Comparison of ENCODE assay signal across 18 cellular contexts in genomic region chr2:30172622-30173021, GRCh38. TPM values are rescaled to one million over a fixed set of nuclear protein-coding genes. Genes with fewer than 3 reads are reported as not detected.
DNase-seq lines count a peak whose midpoint lies in the region; ATAC-seq and TF ChIP-seq lines count a peak whose summit lies in the region.
"Had no signal": no experiment of that assay in that cellular context is flagged by ENCODE, and none has a peak within 500 bp of the region (broad histone marks: within the 10 kb centered on the region; RNA-seq: fewer than 3 reads in every experiment).

No MANE protein-coding gene starts in this region.

- no peak for DNase-seq in activated CD8-positive, alpha-beta T cell treated with anti-CD3 and anti-CD28 coated beads for 36 hours
- no peak for DNase-seq in activated CD8-positive, alpha-beta T cell treated with anti-CD3 and anti-CD28 coated beads, Interleukin-2, amount 10 ng/mL, durations not matched to agents 7 days and 5 days
- DNase-seq in effector memory CD8-positive, alpha-beta T cell = no peak
- DNase-seq in natural killer cell (no peak), foreskin fibroblast (no peak)
- DNase-seq in activated naive CD4-positive, alpha-beta T cell treated with anti-CD3 and anti-CD28 coated beads, Interleukin-2, amount 50 U/mL, for 16 hours = no peak
- DNase-seq: CD8-positive, alpha-beta memory T cell; COR-L47; DMS 273 treated with DMSO at 0.1 percent for 48 hours; DND-41; GOT3; H7; HFFc6 had no signal

- H3K4me3 Mint-ChIP-seq in activated CD8-positive, alpha-beta T cell treated with anti-CD3 and anti-CD28 coated beads for 36 hours = no peak overlapping the region
- H3K4me3 Mint-ChIP-seq in activated CD8-positive, alpha-beta T cell treated with anti-CD3 and anti-CD28 coated beads, Interleukin-2, amount 10 ng/mL, durations not matched to agents 7 days and 5 days = no peak overlapping the region
- peak overlapping the region in 1 of 2 donors; percentile 42 for H3K4me3 Mint-ChIP-seq in effector memory CD8-positive, alpha-beta T cell
- H3K4me3 Mint-ChIP-seq in natural killer cell = no peak overlapping the region
- H3K4me3 Mint-ChIP-seq: CD14-positive monocyte, HFFc6 had no signal

- peak; percentile 30 for ATAC-seq in activated CD8-positive, alpha-beta T cell treated with anti-CD3 and anti-CD28 coated beads for 36 hours
- ATAC-seq in activated CD8-positive, alpha-beta T cell treated with anti-CD3 and anti-CD28 coated beads, Interleukin-2, amount 10 ng/mL, durations not matched to agents 7 days and 5 days = no peak
- ATAC-seq in effector memory CD8-positive, alpha-beta T cell (replicated peaks) = peak; percentile 17
- peak in 2 of 3 donors; percentile 1 to 20 for ATAC-seq in natural killer cell
- no peak for ATAC-seq in HG02852 (IDR thresholded peaks at IDR 0.05; ENCODE audit: unreplicated experiment)
- ATAC-seq: GM12878 had no signal

- H3K4me3 ChIP-seq in foreskin fibroblast (ENCODE audit: low read depth in 1 of 2, low read length in 2 of 2) = no peak overlapping the region
- H3K4me3 ChIP-seq: BLaER1, GM12878 had no signal

- no peak overlapping the region for H3K27ac Mint-ChIP-seq in activated CD8-positive, alpha-beta T cell treated with anti-CD3 and anti-CD28 coated beads for 36 hours
- no peak overlapping the region for H3K27ac Mint-ChIP-seq in activated CD8-positive, alpha-beta T cell treated with anti-CD3 and anti-CD28 coated beads, Interleukin-2, amount 10 ng/mL, durations not matched to agents 7 days and 5 days
- peak overlapping the region in 1 of 2 donors; percentile 37 for H3K27ac Mint-ChIP-seq in effector memory CD8-positive, alpha-beta T cell
- H3K27ac Mint-ChIP-seq in natural killer cell = no peak overlapping the region
- H3K27ac Mint-ChIP-seq: HFFc6 had no signal

- CTCF ChIA-PET in activated CD8-positive, alpha-beta T cell treated with anti-CD3 and anti-CD28 coated beads for 36 hours (lab: Charles Lee) = interaction anchor here (1.3 kb wide), 1 partner anchor 533 kb away, joined by 3 read pairs; no protein-coding TSS in a partner anchor
- CTCF ChIA-PET in activated CD8-positive, alpha-beta T cell treated with anti-CD3 and anti-CD28 coated beads, Interleukin-2, amount 10 ng/mL, durations not matched to agents 7 days and 5 days (lab: Charles Lee) = interaction anchor here (11.8 kb wide), 1 partner anchor 536 kb away, joined by 592 read pairs; no protein-coding TSS in a partner anchor

- no peaks in the 10 kb centered on the region for H3K9me3 Mint-ChIP-seq in activated CD8-positive, alpha-beta T cell treated with anti-CD3 and anti-CD28 coated beads for 36 hours
- H3K9me3 Mint-ChIP-seq in activated CD8-positive, alpha-beta T cell treated with anti-CD3 and anti-CD28 coated beads, Interleukin-2, amount 10 ng/mL, durations not matched to agents 7 days and 5 days (ENCODE audit: insufficient read depth) = no peaks in the 10 kb centered on the region
- H3K9me3 Mint-ChIP-seq in effector memory CD8-positive, alpha-beta T cell = no peaks in the 10 kb centered on the region
- no peaks in the 10 kb centered on the region for H3K9me3 Mint-ChIP-seq in natural killer cell
- H3K9me3 Mint-ChIP-seq: CD14-positive monocyte; CD8-positive, alpha-beta memory T cell; HFFc6 had no signal

- H3K36me3 Mint-ChIP-seq in activated CD8-positive, alpha-beta T cell treated with anti-CD3 and anti-CD28 coated beads for 36 hours (ENCODE audit: low read depth) = no peaks in the 10 kb centered on the region
- H3K36me3 Mint-ChIP-seq in activated CD8-positive, alpha-beta T cell treated with anti-CD3 and anti-CD28 coated beads, Interleukin-2, amount 10 ng/mL, durations not matched to agents 7 days and 5 days (ENCODE audit: low read depth) = no peaks in the 10 kb centered on the region
- H3K36me3 Mint-ChIP-seq in effector memory CD8-positive, alpha-beta T cell (ENCODE audit: insufficient read depth) = peaks cover 91% of the 10 kb centered on the region
- no peaks in the 10 kb centered on the region for H3K36me3 Mint-ChIP-seq in natural killer cell

- no peaks in the 10 kb centered on the region for H3K4me1 Mint-ChIP-seq in activated CD8-positive, alpha-beta T cell treated with anti-CD3 and anti-CD28 coated beads for 36 hours (ENCODE audit: low read depth)
- no peaks in the 10 kb centered on the region for H3K4me1 Mint-ChIP-seq in activated CD8-positive, alpha-beta T cell treated with anti-CD3 and anti-CD28 coated beads, Interleukin-2, amount 10 ng/mL, durations not matched to agents 7 days and 5 days (ENCODE audit: low read depth)
- H3K4me1 Mint-ChIP-seq in effector memory CD8-positive, alpha-beta T cell (ENCODE audit: low read depth in 2 of 2) = peaks cover 0 to 2% of the 10 kb centered on the region in 2 donors
- H3K4me1 Mint-ChIP-seq in natural killer cell = no peaks in the 10 kb centered on the region
- H3K4me1 Mint-ChIP-seq: CD14-positive monocyte; CD8-positive, alpha-beta memory T cell had no signal

- POLR2A ChIA-PET in activated CD8-positive, alpha-beta T cell treated with anti-CD3 and anti-CD28 coated beads for 36 hours (lab: Charles Lee) = no interaction called here
- POLR2A ChIA-PET in activated CD8-positive, alpha-beta T cell treated with anti-CD3 and anti-CD28 coated beads, Interleukin-2, amount 10 ng/mL, durations not matched to agents 7 days and 5 days (lab: Charles Lee) = no interaction called here

- intact Hi-C loops in activated CD8-positive, alpha-beta T cell treated with anti-CD3 and anti-CD28 coated beads for 36 hours (cut with micrococcal nuclease) = no loop called here
- intact Hi-C loops in natural killer cell (cut with micrococcal nuclease) = no loop called here

- no peaks in the 10 kb centered on the region for H3K27me3 Mint-ChIP-seq in activated CD8-positive, alpha-beta T cell treated with anti-CD3 and anti-CD28 coated beads for 36 hours
- peaks cover 3% of the 10 kb centered on the region for H3K27me3 Mint-ChIP-seq in activated CD8-positive, alpha-beta T cell treated with anti-CD3 and anti-CD28 coated beads, Interleukin-2, amount 10 ng/mL, durations not matched to agents 7 days and 5 days (ENCODE audit: low read depth)
- peaks cover 4 to 6% of the 10 kb centered on the region in 2 donors for H3K27me3 Mint-ChIP-seq in effector memory CD8-positive, alpha-beta T cell
- H3K27me3 Mint-ChIP-seq in natural killer cell (ENCODE audit: low read depth in 2 of 2) = peaks cover 2 to 5% of the 10 kb centered on the region in 2 donors

- TF ChIP-seq CTCF in activated CD8-positive, alpha-beta T cell treated with anti-CD3 and anti-CD28 coated beads for 36 hours (IDR thresholded peaks at IDR 0.05) = no peak
- TF ChIP-seq CTCF in natural killer cell (IDR thresholded peaks at IDR 0.05) (no peak), foreskin fibroblast (IDR thresholded peaks at IDR 0.05; ENCODE audit: low read depth, low read length) (no peak)

RNA-seq across cellular contexts. Expression of gene YPEL5, which starts 25.8 kb away (rescaled TPM):
- total RNA-seq in activated CD8-positive, alpha-beta T cell treated with anti-CD3 and anti-CD28 coated beads for 36 hours = 10 to 100 TPM; 28.0 to 28.4 TPM
- 10 to 100 TPM; 32.5 to 34.9 TPM for total RNA-seq in activated CD8-positive, alpha-beta T cell treated with anti-CD3 and anti-CD28 coated beads, Interleukin-2, amount 10 ng/mL, durations not matched to agents 7 days and 5 days
- total RNA-seq in natural killer cell = 1,000 to 10,000 TPM in 1 of 3 donors, 100 to 1,000 TPM in 2; 569 to 1,094 (median 800) TPM

RNA-seq across cellular contexts. Expression of gene LBH, which starts 58.7 kb away (rescaled TPM):
- total RNA-seq in activated CD8-positive, alpha-beta T cell treated with anti-CD3 and anti-CD28 coated beads for 36 hours = 100 to 1,000 TPM; 127 to 130 TPM
- total RNA-seq in activated CD8-positive, alpha-beta T cell treated with anti-CD3 and anti-CD28 coated beads, Interleukin-2, amount 10 ng/mL, durations not matched to agents 7 days and 5 days = 100 to 1,000 TPM in 1 of 2 experiments, 10 to 100 TPM in 1; 97.0 to 100 TPM
- total RNA-seq in natural killer cell = 100 to 1,000 TPM; 157 to 197 (median 158) TPM
- total RNA-seq: G401 had no signal

Comparison
In these comparisons a context has a peak if more than half of its experiments do, and no peak if none do; other contexts are left out.
1. ATAC-seq: peak in activated CD8-positive, alpha-beta T cell treated with anti-CD3 and anti-CD28 coated beads for 36 hours (single experiment), effector memory CD8-positive, alpha-beta T cell (single experiment) and natural killer cell (2 of 3); none in activated CD8-positive, alpha-beta T cell treated with anti-CD3 and anti-CD28 coated beads, Interleukin-2, amount 10 ng/mL, durations not matched to agents 7 days and 5 days (single experiment) and HG02852 (single experiment).
2. RNA of gene YPEL5, which starts 25.8 kb away (total RNA-seq): 569 to 1,094 TPM in natural killer cell; 32.5 to 34.9 TPM in activated CD8-positive, alpha-beta T cell treated with anti-CD3 and anti-CD28 coated beads, Interleukin-2, amount 10 ng/mL, durations not matched to agents 7 days and 5 days and 28.0 to 28.4 TPM in activated CD8-positive, alpha-beta T cell treated with anti-CD3 and anti-CD28 coated beads for 36 hours; every median in the first group is over 10 times any median in the second.